Comparison of ENCODE assay signal across 8 cellular contexts in genomic region chr13:94712812-94713555, GRCh38.
DNase-seq lines count a peak whose midpoint lies in the region; ATAC-seq and FAIRE-seq lines count a peak whose summit lies in the region.

No MANE protein-coding gene starts in this region.

- ATAC-seq in central memory CD8-positive, alpha-beta T cell (replicated peaks; ENCODE audit: extremely low read depth, poor library complexity, severe bottlenecking), result no peak

- H3K4me3 Mint-ChIP-seq in central memory CD8-positive, alpha-beta T cell, result peak overlapping the region; percentile 42

- H3K27me3 Mint-ChIP-seq in central memory CD8-positive, alpha-beta T cell, result peaks cover 75% of the 10 kb centered on the region

- no peak overlapping the region for H3K27ac Mint-ChIP-seq in central memory CD8-positive, alpha-beta T cell (ENCODE audit: low read depth)

- peaks cover 3% of the 10 kb centered on the region for H3K4me1 Mint-ChIP-seq in central memory CD8-positive, alpha-beta T cell

- peaks cover under 1% of the 10 kb centered on the region for H3K9me3 Mint-ChIP-seq in central memory CD8-positive, alpha-beta T cell

- DNase-seq in ELR (ENCODE audit: low read depth) (peak; percentile 47), NCI-H1092 treated with DMSO at 0.1 percent for 48 hours (lab: John Stamatoyannopoulos, UW) (peak; percentile 62), medulla oblongata (ENCODE audit: extremely low spot score) (peak; percentile 54), urothelium cell line (ENCODE audit: low spot score) (peak; percentile 29), hepatic stellate cell (ENCODE audit: low spot score) (no peak)
- no peak for DNase-seq in central memory CD8-positive, alpha-beta T cell (ENCODE audit: low spot score in 2 of 2)
- DNase-seq in activated effector memory CD4-positive, alpha-beta T cell treated with anti-CD3 and anti-CD28 coated beads, Interleukin-2, amount 50 U/mL, for 16 hours, result no peak
- no peak for DNase-seq in stimulated activated CD4-positive, alpha-beta T cell treated with anti-CD3 and anti-CD28 coated beads, Interleukin-2, amount 100 ng/mL, for 48 hours

- H3K36me3 Mint-ChIP-seq in central memory CD8-positive, alpha-beta T cell (ENCODE audit: insufficient read depth), result peaks cover 3% of the 10 kb centered on the region

- FAIRE-seq in urothelium cell line (lab: Jason Lieb, UNC), result no peak

Comparison
In these comparisons a context has a peak if more than half of its experiments do, and no peak if none do; other contexts are left out.
1. DNase-seq: peak in ELR (single experiment), NCI-H1092 treated with DMSO at 0.1 percent for 48 hours (single experiment), medulla oblongata (single experiment) and urothelium cell line (single experiment); none in central memory CD8-positive, alpha-beta T cell (0 of 2), activated effector memory CD4-positive, alpha-beta T cell treated with anti-CD3 and anti-CD28 coated beads, Interleukin-2, amount 50 U/mL, for 16 hours (single experiment), hepatic stellate cell (single experiment) and stimulated activated CD4-positive, alpha-beta T cell treated with anti-CD3 and anti-CD28 coated beads, Interleukin-2, amount 100 ng/mL, for 48 hours (0 of 2).